ENCODE assay signal across 20 cellular contexts in the genomic region with DNA sequence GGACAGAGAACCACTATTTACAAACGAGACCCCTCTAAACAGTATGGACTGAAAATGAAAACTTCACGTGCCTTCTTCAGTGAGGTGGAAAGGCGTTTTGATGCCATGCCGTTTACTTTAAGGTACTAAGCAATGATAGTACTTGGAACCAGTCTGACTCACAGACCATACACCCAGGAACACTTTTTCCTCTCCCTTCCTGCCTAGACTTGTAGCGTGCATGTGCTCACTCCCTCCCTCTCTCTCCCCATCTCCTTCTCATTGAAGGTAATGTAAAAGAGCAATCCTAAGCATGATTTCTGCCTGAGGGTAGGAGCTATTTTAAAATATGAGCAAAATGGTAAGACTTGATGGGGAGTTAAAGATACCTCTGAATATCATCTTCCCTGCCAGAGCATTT. TPM values are rescaled to one million over a fixed set of nuclear protein-coding genes. Genes with fewer than 3 reads are reported as not detected.
DNase-seq lines count a peak whose midpoint lies in the region; ATAC-seq and TF ChIP-seq lines count a peak whose summit lies in the region.
"Had no signal": no experiment of that assay in that cellular context is flagged by ENCODE, and none has a peak within 500 bp of the region (broad histone marks: within the 10 kb centered on the region; RNA-seq: fewer than 3 reads in every experiment).

No MANE protein-coding gene starts in this region.

- peaks cover 61 to 67% of the 10 kb centered on the region in 2 experiments for H3K36me3 ChIP-seq in SK-N-SH (replicated peaks in 1 of 2; ENCODE audit: control insufficient read depth in 1 of 2, insufficient read depth in 2 of 2, low read length in 1 of 2)

- peaks cover 49% of the 10 kb centered on the region for H3F3A ChIP-seq in SK-N-SH (replicated peaks; ENCODE audit: insufficient read depth)

- peaks cover 2% of the 10 kb centered on the region for H3K4me1 Mint-ChIP-seq in endothelial cell (ENCODE audit: unreplicated experiment)
- peaks cover 18% of the 10 kb centered on the region for H3K4me1 Mint-ChIP-seq in neural crest cell

- no peaks in the 10 kb centered on the region for H3K9me2 ChIP-seq in SK-N-SH

- H3K9me3 Mint-ChIP-seq in activated naive CD4-positive, alpha-beta T cell treated with anti-CD3 and anti-CD28 coated beads, Interleukin-2, amount 50 U/mL, for 72 hours = no peaks in the 10 kb centered on the region
- H3K9me3 Mint-ChIP-seq in endothelial cell (ENCODE audit: unreplicated experiment) (no peaks in the 10 kb centered on the region), neural crest cell (no peaks in the 10 kb centered on the region)
- H3K9me3 Mint-ChIP-seq: GM23338 had no signal

- peaks cover 9 to 13% of the 10 kb centered on the region in 2 experiments; a peak in 3 of 4 replicates for H3K4me1 ChIP-seq in SK-N-SH (ENCODE audit: control insufficient read depth in 1 of 2, insufficient read depth in 2 of 2, low read depth in 1 of 2, low read length in 1 of 2)

- CTCF ChIA-PET in RWPE1 (lab: Yijun Ruan, JAX) (interaction anchor here (0.7 to 1.6 kb wide), 2 partner anchors 64 to 65 kb away, joined by 4 to 11 read pairs; no protein-coding TSS in a partner anchor), SK-N-SH (lab: Yijun Ruan, JAX) (interaction anchor here (0.8 to 1.8 kb wide), 4 partner anchors 9 to 115 kb away, joined by 3 to 7 read pairs (median 4); no protein-coding TSS in a partner anchor)

- POLR2A ChIA-PET in RWPE1 (lab: Yijun Ruan, JAX; ENCODE audit: low non-redundant PET) (no interaction called here), SK-N-SH (lab: Yijun Ruan, JAX) (no interaction called here)

- TF ChIP-seq EP300 in SK-N-SH (IDR thresholded peaks at IDR 0.05; ENCODE audit: borderline replicate concordance in 1 of 2, low read depth in 1 of 2, low read length in 1 of 2) = no peak

- H3K27ac ChIP-seq in RWPE1 = peak overlapping the region; percentile 79
- no peak overlapping the region for H3K27ac ChIP-seq in SK-N-SH (ENCODE audit: low read depth in 2 of 2, low read length in 1 of 2)
- H3K27ac ChIP-seq: HL-60 had no signal

- H3K27me3 ChIP-seq in SK-N-SH (ENCODE audit: insufficient read depth) = no peaks in the 10 kb centered on the region

- 94% methylated on average over 5 of the region's 5 CpGs for WGBS in SK-N-SH (ENCODE audit: low lambda C conversion rate)

- H3K4me3 ChIP-seq in SK-N-SH (ENCODE audit: low read depth in 2 of 2, low read length in 1 of 2) = no peak overlapping the region
- H3K4me3 ChIP-seq: GM23338 had no signal

- no peak overlapping the region for H3K4me2 ChIP-seq in SK-N-SH
- H3K4me2 ChIP-seq: GM23338 had no signal

- H3K27ac Mint-ChIP-seq in activated naive CD4-positive, alpha-beta T cell treated with anti-CD3 and anti-CD28 coated beads, Interleukin-2, amount 50 U/mL, for 72 hours = peak overlapping the region; percentile 56
- H3K27ac Mint-ChIP-seq in endothelial cell (ENCODE audit: unreplicated experiment) (no peak overlapping the region), neural crest cell (ENCODE audit: unreplicated experiment) (no peak overlapping the region)
- H3K27ac Mint-ChIP-seq: GM23338 had no signal

- H2AFZ ChIP-seq in SK-N-SH (ENCODE audit: low read depth) = no peak overlapping the region
- H2AFZ ChIP-seq: GM23338 had no signal

- DNase-seq in activated naive CD4-positive, alpha-beta T cell treated with anti-CD3 and anti-CD28 coated beads, Interleukin-2, amount 50 U/mL, for 72 hours (ENCODE audit: low spot score in 2 of 2) = no peak
- DNase-seq in activated naive CD4-positive, alpha-beta T cell treated with Interleukin-2 at 50 U/mL for 16 hours = no peak
- DNase-seq in RWPE1 (ENCODE audit: low spot score) = peak; percentile 65
- DNase-seq in endothelial cell (ENCODE audit: low spot score) = no peak
- DNase-seq in neural crest cell (ENCODE audit: low read depth, low spot score) = no peak
- no peak for DNase-seq in medulla oblongata (ENCODE audit: extremely low spot score)
- DNase-seq in mucosa of gallbladder (ENCODE audit: low spot score) = no peak
- DNase-seq in SK-N-SH = no peak
- DNase-seq: C1 segment of cervical spinal cord, HCEC 1CT, IMR-90, NCI-H1048, NCI-H1436, NCI-H1930, NCI-H226, NCI-H524, NCI-H82, OCI-M1 had no signal

- peaks cover 31% of the 10 kb centered on the region for H3K79me2 ChIP-seq in SK-N-SH (ENCODE audit: insufficient read depth)

- 0 out of 2 replicates have a peak, but pooled peaks cover 3% of the 10 kb centered on the region for H4K20me1 ChIP-seq in SK-N-SH (ENCODE audit: insufficient read depth)

- H3K9ac ChIP-seq in SK-N-SH = no peak overlapping the region

- ATAC-seq in activated naive CD4-positive, alpha-beta T cell treated with anti-CD3 and anti-CD28 coated beads, Interleukin-2, amount 50 U/mL, for 72 hours = no peak
- ATAC-seq: GM23338 had no signal

- H3K9me3 ChIP-seq in SK-N-SH = no peaks in the 10 kb centered on the region

- H3K4me3 Mint-ChIP-seq in endothelial cell (ENCODE audit: unreplicated experiment) (peak overlapping the region; percentile 79), neural crest cell (peak overlapping the region; percentile 47)
- H3K4me3 Mint-ChIP-seq: GM23338 had no signal

- H3K27me3 Mint-ChIP-seq in endothelial cell (ENCODE audit: unreplicated experiment) (peaks cover 4% of the 10 kb centered on the region), neural crest cell (ENCODE audit: low read depth) (no peaks in the 10 kb centered on the region)

- no peak for TF ChIP-seq RAD21 in SK-N-SH (IDR thresholded peaks at IDR 0.05; ENCODE audit: low read length)

- peaks cover 33 to 77% of the 10 kb centered on the region in 2 donors for H3K36me3 Mint-ChIP-seq in activated naive CD4-positive, alpha-beta T cell treated with anti-CD3 and anti-CD28 coated beads, Interleukin-2, amount 50 U/mL, for 72 hours
- H3K36me3 Mint-ChIP-seq in endothelial cell (ENCODE audit: low read depth, unreplicated experiment) (peaks cover 38% of the 10 kb centered on the region), neural crest cell (ENCODE audit: low read depth) (peaks cover 31% of the 10 kb centered on the region)

- TF ChIP-seq CTCF in RWPE1 (conservative IDR thresholded peaks at IDR 0.05; ENCODE audit: low read depth) (no peak), endothelial cell (IDR thresholded peaks at IDR 0.05; ENCODE audit: unreplicated experiment) (no peak), neural crest cell (conservative IDR thresholded peaks at IDR 0.05) (no peak), SK-N-SH (IDR thresholded peaks at IDR 0.05) (no peak)

TF ChIP-seq in SK-N-SH, 30 proteins besides CTCF, POLR2A, EP300 and RAD21 (continues in another document):
- no peak for TF ChIP-seq TCF12 (IDR thresholded peaks at IDR 0.05)

RNA-seq across cellular contexts. Expression of gene RPL41, which starts 5.9 kb away (rescaled TPM):
- 1,000 to 10,000 TPM; 5,050 to 5,339 TPM for total RNA-seq in activated naive CD4-positive, alpha-beta T cell treated with anti-CD3 and anti-CD28 coated beads, Interleukin-2, amount 50 U/mL, for 72 hours
- total RNA-seq in endothelial cell (ENCODE audit: unreplicated experiment) (3,242 TPM), neural crest cell (4,478 and 4,582 TPM in 2 replicates), mucosa of gallbladder (2,534 TPM)
- polyA plus RNA-seq in SK-N-SH (2012; rRNA removed) = 11,334 and 12,464 TPM in 2 replicates
- polyA plus RNA-seq in SK-N-SH (2012; cell fraction: cytosol; rRNA removed) = 13,670 and 22,985 TPM in 2 replicates
- 3,083 and 6,187 TPM in 2 replicates for polyA plus RNA-seq in SK-N-SH (2012; cell fraction: nucleus; rRNA removed)

RNA-seq across cellular contexts. Expression of gene PA2G4, which starts 6.2 kb away (rescaled TPM):
- 100 to 1,000 TPM; 224 to 356 TPM for total RNA-seq in activated naive CD4-positive, alpha-beta T cell treated with anti-CD3 and anti-CD28 coated beads, Interleukin-2, amount 50 U/mL, for 72 hours
- total RNA-seq in endothelial cell (ENCODE audit: unreplicated experiment) (84.3 TPM), neural crest cell (201 and 213 TPM in 2 replicates), mucosa of gallbladder (64.9 TPM)
- polyA plus RNA-seq in SK-N-SH (2012; rRNA removed) = 207 and 213 TPM in 2 replicates
- polyA plus RNA-seq in SK-N-SH (2012; cell fraction: cytosol; rRNA removed) = 228 and 238 TPM in 2 replicates
- polyA plus RNA-seq in SK-N-SH (2012; cell fraction: nucleus; rRNA removed) = 79.9 and 168 TPM in 2 replicates

RNA-seq across cellular contexts. Expression of gene ZC3H10, which starts 7.5 kb away (rescaled TPM):
- 10 to 100 TPM in 1 of 2 donors, 1 to 10 TPM in 1; 7.1 to 15.0 TPM for total RNA-seq in activated naive CD4-positive, alpha-beta T cell treated with anti-CD3 and anti-CD28 coated beads, Interleukin-2, amount 50 U/mL, for 72 hours
- total RNA-seq in endothelial cell (ENCODE audit: unreplicated experiment) = 10.4 TPM
- total RNA-seq in neural crest cell = 19.1 and 19.3 TPM in 2 replicates
- 5.4 TPM for total RNA-seq in mucosa of gallbladder
- polyA plus RNA-seq in SK-N-SH (2012; rRNA removed) = 1.9 and 2.0 TPM in 2 replicates
- 1.1 and 1.3 TPM in 2 replicates for polyA plus RNA-seq in SK-N-SH (2012; cell fraction: cytosol; rRNA removed)
- polyA plus RNA-seq in SK-N-SH (2012; cell fraction: nucleus; rRNA removed) = 4.3 and 4.4 TPM in 2 replicates

RNA-seq across cellular contexts. Expression of gene ESYT1, which starts 17.5 kb away (rescaled TPM):
- 100 to 1,000 TPM; 159 to 197 TPM for total RNA-seq in activated naive CD4-positive, alpha-beta T cell treated with anti-CD3 and anti-CD28 coated beads, Interleukin-2, amount 50 U/mL, for 72 hours
- total RNA-seq in endothelial cell (ENCODE audit: unreplicated experiment) = 302 TPM
- 118 and 121 TPM in 2 replicates for total RNA-seq in neural crest cell
- total RNA-seq in mucosa of gallbladder = 111 TPM
- 132 and 143 TPM in 2 replicates for polyA plus RNA-seq in SK-N-SH (2012; rRNA removed)
- 76.6 and 100 TPM in 2 replicates for polyA plus RNA-seq in SK-N-SH (2012; cell fraction: cytosol; rRNA removed)
- polyA plus RNA-seq in SK-N-SH (2012; cell fraction: nucleus; rRNA removed) = 203 and 237 TPM in 2 replicates

RNA-seq across cellular contexts. Expression of gene ERBB3, which starts 30.6 kb away (rescaled TPM):
- total RNA-seq in activated naive CD4-positive, alpha-beta T cell treated with anti-CD3 and anti-CD28 coated beads, Interleukin-2, amount 50 U/mL, for 72 hours = under 1 TPM; 0.25 to 0.34 TPM
- total RNA-seq in endothelial cell (ENCODE audit: unreplicated experiment) (4.2 TPM), neural crest cell (144 and 152 TPM in 2 replicates), mucosa of gallbladder (228 TPM)
- polyA plus RNA-seq in SK-N-SH (2012; rRNA removed) = 1.4 and 1.5 TPM in 2 replicates
- 1.1 and 1.2 TPM in 2 replicates for polyA plus RNA-seq in SK-N-SH (2012; cell fraction: cytosol; rRNA removed)
- polyA plus RNA-seq in SK-N-SH (2012; cell fraction: nucleus; rRNA removed) = 0.99 and 1.1 TPM in 2 replicates

Comparison
In these comparisons a context has a peak if more than half of its experiments do, and no peak if none do; other contexts are left out.
1. H3K27ac Mint-ChIP-seq: peak in activated naive CD4-positive, alpha-beta T cell treated with anti-CD3 and anti-CD28 coated beads, Interleukin-2, amount 50 U/mL, for 72 hours (2 of 2); none in endothelial cell (single experiment) and neural crest cell (single experiment).